ENCODE assay signal across 1 cellular context in genomic region chr22:33321466-33321865, GRCh38.
A peak's percentile ranks its signal among the peaks of the same experiment; 100 is the strongest.
TF ChIP-seq lines count a peak whose summit lies in the region.

No MANE protein-coding gene starts in this region.

TF ChIP-seq in GM12878, 131 proteins besides CTCF, POLR2A, EP300 and RAD21 (continued from another document):
- no peak for TF ChIP-seq IRF3 (IDR thresholded peaks at IDR 0.05)
- peak in 1 of 2 experiments; percentile 95; a peak in 2 of 3 replicates for TF ChIP-seq EGR1 (IDR thresholded peaks at IDR 0.05; ENCODE audit: borderline replicate concordance in 1 of 2, low read depth in 2 of 2, low read length in 2 of 2)
- no peak for TF ChIP-seq ZNF687 (IDR thresholded peaks at IDR 0.05)
- no peak for TF ChIP-seq SP1 (IDR thresholded peaks at IDR 0.05; ENCODE audit: low read depth, low read length)
- TF ChIP-seq JUNB (IDR thresholded peaks at IDR 0.05) = 0 out of 2 replicates have a peak, but pooled peaks have one; percentile 11
- no peak for TF ChIP-seq ZBED1 (IDR thresholded peaks at IDR 0.05; ENCODE audit: borderline replicate concordance)
- no peak for TF ChIP-seq CBFB (IDR thresholded peaks at IDR 0.05; ENCODE audit: low read depth)
- no peak for TF ChIP-seq SKIL (IDR thresholded peaks at IDR 0.05; ENCODE audit: low read depth, poor library complexity, severe bottlenecking)
- no peak for TF ChIP-seq NR2C2 (IDR thresholded peaks at IDR 0.05; ENCODE audit: borderline replicate concordance, control insufficient read depth, insufficient read length, low read depth)
- no peak for TF ChIP-seq EZH2 (IDR thresholded peaks at IDR 0.05; ENCODE audit: borderline replicate concordance, control insufficient read depth, low read depth, low read length)
- TF ChIP-seq SPI1 (IDR thresholded peaks at IDR 0.05; ENCODE audit: borderline replicate concordance, insufficient read depth, low read depth, low read length) = no peak
- peak; percentile 43 to 56; a peak in 2 of 4 replicates for TF ChIP-seq IKZF2 (IDR thresholded peaks at IDR 0.05)
- TF ChIP-seq FOS (IDR thresholded peaks at IDR 0.05; ENCODE audit: borderline replicate concordance, extremely low read depth, insufficient read length) = no peak
- TF ChIP-seq SRF (IDR thresholded peaks at IDR 0.05; ENCODE audit: low read depth in 2 of 2, low read length in 2 of 2) = no peak
- no peak for TF ChIP-seq RBBP5 (conservative IDR thresholded peaks at IDR 0.05)
- 0 out of 2 replicates have a peak, but pooled peaks have one; percentile 34 for TF ChIP-seq EED (IDR thresholded peaks at IDR 0.05; ENCODE audit: low read depth)
- no peak for TF ChIP-seq LARP7 (IDR thresholded peaks at IDR 0.05)
- peak; percentile 50; the same call in 1 of the 2 replicates for TF ChIP-seq RUNX3 (IDR thresholded peaks at IDR 0.05; ENCODE audit: low read length)
